In the genomic region with DNA sequence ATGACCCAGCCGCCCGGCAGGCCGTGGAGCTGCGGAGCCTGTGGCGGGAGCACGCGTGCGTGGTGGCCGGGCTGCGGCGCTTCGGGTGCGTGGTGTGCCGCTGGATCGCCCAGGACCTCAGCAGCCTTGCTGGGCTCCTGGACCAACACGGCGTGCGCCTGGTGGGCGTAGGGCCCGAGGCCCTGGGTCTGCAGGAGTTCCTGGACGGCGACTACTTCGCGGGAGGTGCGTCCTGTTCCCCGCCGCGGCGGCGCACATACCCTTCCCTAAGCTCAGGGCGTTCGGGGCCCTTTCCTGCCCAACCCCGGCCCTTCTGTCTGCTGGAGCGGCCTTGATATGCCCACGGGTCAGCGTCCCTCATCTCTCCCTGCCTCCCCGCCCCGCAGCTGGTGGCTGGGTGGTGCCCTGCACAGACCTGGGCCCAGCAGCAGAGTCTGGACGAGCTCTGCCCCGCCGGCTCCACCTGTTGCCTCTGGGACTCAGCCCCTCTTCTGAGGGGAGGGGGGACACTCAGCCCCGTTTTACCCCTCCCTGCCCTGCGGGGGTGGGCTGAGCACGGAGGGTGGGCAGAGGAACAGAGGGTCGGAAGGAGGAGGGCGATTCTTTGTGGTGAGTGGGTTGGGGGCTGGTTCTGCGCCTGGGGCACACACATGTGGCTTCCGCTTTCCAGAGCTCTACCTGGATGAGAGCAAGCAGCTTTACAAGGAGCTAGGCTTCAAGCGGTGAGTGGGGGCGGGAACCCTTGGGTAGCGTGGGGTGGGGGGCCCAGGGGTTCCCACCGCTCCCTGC, we compare ENCODE assay signal across 8 cellular contexts. TPM values are rescaled to one million over a fixed set of nuclear protein-coding genes. Genes with fewer than 3 reads are reported as not detected.
DNase-seq lines count a peak whose midpoint lies in the region; ATAC-seq and TF ChIP-seq lines count a peak whose summit lies in the region.

No MANE protein-coding gene starts in this region.

- H3K4me3 ChIP-seq in GM06990 (replicated peaks; ENCODE audit: low read depth, low read length) (peak overlapping the region; percentile 91), HL-60 (replicated peaks; ENCODE audit: insufficient read depth, low read length) (peak overlapping the region; percentile 75), right cardiac atrium (ENCODE audit: low read length) (peak overlapping the region; percentile 87), skeletal muscle tissue (ENCODE audit: low read length in 3 of 3) (peak overlapping the region; percentile 54 to 69 (median 62))

- H3K36me3 ChIP-seq in GM06990 (ENCODE audit: control insufficient read depth, insufficient read depth, low read length) (peaks cover 3% of the 10 kb centered on the region), skeletal muscle tissue (ENCODE audit: control insufficient read depth in 3 of 3, insufficient read depth in 3 of 3, low read length in 3 of 3) (no peaks in the 10 kb centered on the region)

- H3K27me3 ChIP-seq in GM06990 (replicated peaks; ENCODE audit: control insufficient read depth, insufficient read depth, low read length) (no peaks in the 10 kb centered on the region), HL-60 (ENCODE audit: insufficient read depth, poor library complexity, severe bottlenecking) (no peaks in the 10 kb centered on the region), right cardiac atrium (ENCODE audit: control insufficient read depth, insufficient read depth) (no peaks in the 10 kb centered on the region), skeletal muscle tissue (ENCODE audit: control insufficient read depth in 3 of 3, insufficient read depth in 3 of 3, low read length in 3 of 3) (peaks cover 4 to 5% (median 4%) of the 10 kb centered on the region in 3 donors)

- H3K9me3 ChIP-seq in right cardiac atrium (ENCODE audit: control insufficient read depth, low read length) (no peaks in the 10 kb centered on the region), skeletal muscle tissue (ENCODE audit: control insufficient read depth in 3 of 3, low read length in 3 of 3) (no peaks in the 10 kb centered on the region)

- peak overlapping the region; percentile 41 for H3K27ac Mint-ChIP-seq in activated T-helper 17 cell treated with anti-CD3 and anti-CD28 coated beads, Interleukin-2, amount 50 U/mL, for 72 hours

- intact Hi-C loops in right cardiac atrium (cut with DNase I) = no loop called here

- H3K4me1 Mint-ChIP-seq in activated T-helper 17 cell treated with anti-CD3 and anti-CD28 coated beads, Interleukin-2, amount 50 U/mL, for 72 hours = peaks cover 16% of the 10 kb centered on the region

- 13% methylated on average over 52 of the region's 52 CpGs for WGBS in right cardiac atrium

- TF ChIP-seq CTCF in GM06990 (IDR thresholded peaks at IDR 0.05; ENCODE audit: insufficient read depth, low read length, poor library complexity, severe bottlenecking) = no peak
- TF ChIP-seq CTCF in HL-60 (IDR thresholded peaks at IDR 0.05; ENCODE audit: insufficient read depth, low read length) = no peak

- peak; percentile 52 for DNase-seq in GM06990 (ENCODE audit: extremely low read depth, insufficient read length)
- peak; percentile 23 to 44 for DNase-seq in HL-60 (ENCODE audit: low read depth in 1 of 2, low spot score in 1 of 2)
- no peak for DNase-seq in right cardiac atrium
- DNase-seq in SHP77 (lab: John Stamatoyannopoulos, UW) = no peak
- DNase-seq in SK-N-DZ (ENCODE audit: low spot score) = no peak
- no peak for DNase-seq in amniotic stem cell (lab: John Stamatoyannopoulos, UW)

- H3K4me1 ChIP-seq in right cardiac atrium (ENCODE audit: control insufficient read depth, insufficient read depth, low read length) (peaks cover 3% of the 10 kb centered on the region), skeletal muscle tissue (ENCODE audit: control insufficient read depth in 3 of 3, insufficient read depth in 3 of 3, low read length in 3 of 3) (peaks cover 12 to 32% (median 16%) of the 10 kb centered on the region in 3 donors)

- no peaks in the 10 kb centered on the region for H3K9me3 Mint-ChIP-seq in activated T-helper 17 cell treated with anti-CD3 and anti-CD28 coated beads, Interleukin-2, amount 50 U/mL, for 72 hours

- no peaks in the 10 kb centered on the region for H3K27me3 Mint-ChIP-seq in activated T-helper 17 cell treated with anti-CD3 and anti-CD28 coated beads, Interleukin-2, amount 50 U/mL, for 72 hours

- H3K36me3 Mint-ChIP-seq in activated T-helper 17 cell treated with anti-CD3 and anti-CD28 coated beads, Interleukin-2, amount 50 U/mL, for 72 hours (ENCODE audit: low read depth) = peaks cover 23% of the 10 kb centered on the region

- H3K27ac ChIP-seq in HL-60 (replicated peaks) = 0 out of 2 replicates have a peak overlapping the region, but pooled peaks have one; percentile 5
- no peak overlapping the region for H3K27ac ChIP-seq in right cardiac atrium (ENCODE audit: low read length)
- H3K27ac ChIP-seq in skeletal muscle tissue (ENCODE audit: low read depth, low read length) = no peak overlapping the region

- peak overlapping the region in 2 of 3 donors; percentile 34 to 71 for H3K9ac ChIP-seq in skeletal muscle tissue (ENCODE audit: low read depth in 1 of 3, low read length in 3 of 3)

- H3K4me3 Mint-ChIP-seq in activated T-helper 17 cell treated with anti-CD3 and anti-CD28 coated beads, Interleukin-2, amount 50 U/mL, for 72 hours = peak overlapping the region; percentile 85

- ATAC-seq in activated T-helper 17 cell treated with anti-CD3 and anti-CD28 coated beads, Interleukin-2, amount 50 U/mL, for 72 hours (replicated peaks) = no peak
- no peak for ATAC-seq in right cardiac atrium

RNA-seq across cellular contexts. Expression of a gene that starts 0.7 kb away (rescaled TPM):
- total RNA-seq in activated T-helper 17 cell treated with anti-CD3 and anti-CD28 coated beads, Interleukin-2, amount 50 U/mL, for 72 hours = 10 to 100 TPM; 27.4 to 36.3 TPM
- total RNA-seq in right cardiac atrium (10 to 100 TPM in 2 of 4 donors, 1 to 10 TPM in 2; 8.0 to 11.8 (median 10.4) TPM), skeletal muscle tissue (5.7 TPM)
- 9.3 TPM for polyA plus RNA-seq in right cardiac atrium
- 18.7 and 24.5 TPM in 2 replicates for polyA plus RNA-seq in SK-N-DZ (2014; cell fraction: cytosol; rRNA removed)
- 22.0 and 36.4 TPM in 2 replicates for polyA plus RNA-seq in SK-N-DZ (2014; cell fraction: nucleus; rRNA removed)

RNA-seq across cellular contexts. Expression of a gene that starts 31.1 kb away (rescaled TPM):
- 100 to 1,000 TPM in 1 of 2 donors, 10 to 100 TPM in 1; 93.2 to 299 TPM for total RNA-seq in activated T-helper 17 cell treated with anti-CD3 and anti-CD28 coated beads, Interleukin-2, amount 50 U/mL, for 72 hours
- total RNA-seq in right cardiac atrium (10 to 100 TPM; 17.6 to 25.5 (median 21.8) TPM), skeletal muscle tissue (11.5 TPM)
- polyA plus RNA-seq in right cardiac atrium = 27.6 TPM
- polyA plus RNA-seq in SK-N-DZ (2014; cell fraction: cytosol; rRNA removed) = 0.49 TPM in 1 of 2 replicates, not detected in the other
- 1.2 and 1.4 TPM in 2 replicates for polyA plus RNA-seq in SK-N-DZ (2014; cell fraction: nucleus; rRNA removed)

RNA-seq across cellular contexts. Expression of a gene that starts 45.6 kb away (rescaled TPM):
- under 1 TPM; 0.54 to 0.87 TPM for total RNA-seq in activated T-helper 17 cell treated with anti-CD3 and anti-CD28 coated beads, Interleukin-2, amount 50 U/mL, for 72 hours
- 1 to 10 TPM in 1 of 4 donors, under 1 TPM in 3; 0.32 to 1.5 (median 0.83) TPM for total RNA-seq in right cardiac atrium
- 1.7 TPM for polyA plus RNA-seq in right cardiac atrium
- total RNA-seq in skeletal muscle tissue = 1.0 TPM
- polyA plus RNA-seq in SK-N-DZ (2014; cell fraction: cytosol; rRNA removed) = not detected in 2 replicates
- polyA plus RNA-seq in SK-N-DZ (2014; cell fraction: nucleus; rRNA removed) = not detected in 2 replicates

RNA-seq across cellular contexts. Expression of a gene that starts 57.2 kb away (rescaled TPM):
- total RNA-seq in activated T-helper 17 cell treated with anti-CD3 and anti-CD28 coated beads, Interleukin-2, amount 50 U/mL, for 72 hours = not detected
- total RNA-seq in right cardiac atrium (1 to 10 TPM in 2 of 4 donors, under 1 TPM in 2; 0.61 to 1.8 (median 1.2) TPM), skeletal muscle tissue (1.6 TPM)
- polyA plus RNA-seq in right cardiac atrium = 0.52 TPM
- polyA plus RNA-seq in SK-N-DZ (2014; cell fraction: cytosol; rRNA removed) = not detected in 2 replicates
- polyA plus RNA-seq in SK-N-DZ (2014; cell fraction: nucleus; rRNA removed) = not detected in 2 replicates

Comparison
In these comparisons a context has a peak if more than half of its experiments do, and no peak if none do; other contexts are left out.
1. DNase-seq: peak in GM06990 (single experiment) and HL-60 (2 of 2); none in right cardiac atrium (0 of 3), SHP77 (0 of 2), SK-N-DZ (single experiment) and amniotic stem cell (single experiment).
2. Peak in every context shown above with its lines, with median percentiles within 50 percentile points of each other: H3K4me3 ChIP-seq.